Comparison of ENCODE assay signal across 15 cellular contexts in genomic region chr2:45888167-45888566, GRCh38.
DNase-seq lines count a peak whose midpoint lies in the region; TF ChIP-seq lines count a peak whose summit lies in the region.
"Had no signal": no experiment of that assay in that cellular context is flagged by ENCODE, and none has a peak within 500 bp of the region (broad histone marks: within the 10 kb centered on the region; RNA-seq: fewer than 3 reads in every experiment).

No MANE protein-coding gene starts in this region.

- H3K9ac ChIP-seq in stomach smooth muscle (ENCODE audit: low read length in 2 of 2), result no peak overlapping the region

- no peaks in the 10 kb centered on the region for H3K27me3 ChIP-seq in stomach smooth muscle (ENCODE audit: control insufficient read depth in 1 of 2, insufficient read depth in 2 of 2, low read length in 2 of 2)
- H3K27me3 ChIP-seq: pancreas had no signal

- no peak for TF ChIP-seq CTCF in fibroblast of mammary gland (conservative IDR thresholded peaks at IDR 0.05; ENCODE audit: control insufficient read depth, insufficient read depth, low read depth, low read length)

- H3K9me3 ChIP-seq in stomach smooth muscle (ENCODE audit: control insufficient read depth in 2 of 2, low read length in 2 of 2), result no peaks in the 10 kb centered on the region
- H3K9me3 ChIP-seq: pancreas had no signal

- peaks cover 66% of the 10 kb centered on the region for H3K4me1 ChIP-seq in stomach smooth muscle (ENCODE audit: control insufficient read depth, insufficient read depth, low read length)

- H3K4me3 ChIP-seq in fibroblast of mammary gland (ENCODE audit: control insufficient read depth, low read depth, low read length) (no peak overlapping the region), stomach smooth muscle (ENCODE audit: low read length in 2 of 2) (no peak overlapping the region)
- H3K4me3 ChIP-seq: pancreas had no signal

- DNase-seq in NCI-H82 (lab: John Stamatoyannopoulos, UW), result peak; percentile 43
- no peak for DNase-seq in NCI-H82 treated with DMSO at 0.1 percent for 48 hours (lab: John Stamatoyannopoulos, UW; ENCODE audit: unreplicated experiment)
- peak; percentile 55 to 81 for DNase-seq in NOMO-1 (lab: John Stamatoyannopoulos, UW; ENCODE audit: unreplicated experiment in 2 of 2)
- DNase-seq in fibroblast of mammary gland (ENCODE audit: low read depth), result peak; percentile 75
- no peak for DNase-seq in iPS-NIHi7 (ENCODE audit: extremely low spot score)
- no peak for DNase-seq in DMS79 (lab: John Stamatoyannopoulos, UW)
- DNase-seq in amniotic stem cell (lab: John Stamatoyannopoulos, UW), result no peak
- DNase-seq: activated CD4-positive, alpha-beta T cell treated with anti-CD3 and anti-CD28 coated beads, Interleukin-2, amount 10 ng/mL, durations not matched to agents 7 days and 5 days; activated gamma-delta T cell treated with Interleukin-2 at 50 U/mL for 16 hours; MM.1S; NCI-H774; pancreas; stimulated activated CD4-positive, alpha-beta T cell treated with anti-CD3 and anti-CD28 coated beads, Interleukin-4, amount 100 ng/mL, for 4 hours; T-cell had no signal

- no peaks in the 10 kb centered on the region for H3K36me3 ChIP-seq in stomach smooth muscle (ENCODE audit: control insufficient read depth in 2 of 2, insufficient read depth in 2 of 2, low read length in 2 of 2)
- H3K36me3 ChIP-seq: pancreas had no signal

- peak overlapping the region; percentile 18 for H3K27ac ChIP-seq in stomach smooth muscle (ENCODE audit: low read length)

Comparison
In these comparisons a context has a peak if more than half of its experiments do, and no peak if none do; other contexts are left out.
1. DNase-seq: peak in NCI-H82 (single experiment), NOMO-1 (2 of 2) and fibroblast of mammary gland (single experiment); none in NCI-H82 treated with DMSO at 0.1 percent for 48 hours (single experiment), iPS-NIHi7 (single experiment), DMS79 (single experiment) and amniotic stem cell (single experiment).